In genomic region chr6:36443951-36444428, GRCh38 we compare ENCODE assay signal across 8 cellular contexts. TPM values are rescaled to one million over a fixed set of nuclear protein-coding genes. Genes with fewer than 3 reads are reported as not detected.
A peak's percentile ranks its signal among the peaks of the same experiment; 100 is the strongest.
DNase-seq lines count a peak whose midpoint lies in the region; ATAC-seq and TF ChIP-seq lines count a peak whose summit lies in the region.

No MANE protein-coding gene starts in this region.

- H3K9me3 ChIP-seq in parathyroid adenoma (ENCODE audit: control insufficient read depth, low read length), result no peaks in the 10 kb centered on the region

- H3K36me3 ChIP-seq in parathyroid adenoma (ENCODE audit: control insufficient read depth, insufficient read depth, low read length), result no peaks in the 10 kb centered on the region

- H3K27me3 Mint-ChIP-seq in T-helper 1 cell treated with Interleukin-12 subunit alpha and Interleukin-12 subunit beta and Interleukin-4 antibody, amounts not matched to agents 30 μg/mL and 1 μg/mL, for 36 hours (ENCODE audit: low read depth), result no peaks in the 10 kb centered on the region

- H3K4me1 ChIP-seq in parathyroid adenoma, result peaks cover 20% of the 10 kb centered on the region

- H3K36me3 Mint-ChIP-seq in T-helper 1 cell treated with Interleukin-12 subunit alpha and Interleukin-12 subunit beta and Interleukin-4 antibody, amounts not matched to agents 30 μg/mL and 1 μg/mL, for 36 hours (ENCODE audit: low read depth), result peaks cover 22% of the 10 kb centered on the region

- no peak overlapping the region for H3K9ac ChIP-seq in parathyroid adenoma

- ATAC-seq in HG03354 (IDR thresholded peaks at IDR 0.05; ENCODE audit: poor library complexity, severe bottlenecking, unreplicated experiment), result no peak
- ATAC-seq in omental fat pad (ENCODE audit: low FRiP score), result no peak

- DNase-seq in D341Med (ENCODE audit: low spot score) (peak; percentile 49), HL-60 (ENCODE audit: low read depth in 1 of 2, low spot score in 1 of 2) (peak in 1 of 2 experiments; percentile 10), fibroblast of peridontal ligament (ENCODE audit: extremely low read depth) (peak; percentile 27), GM10266 (ENCODE audit: extremely low spot score) (no peak), omental fat pad (ENCODE audit: low spot score) (no peak)

- peak overlapping the region; percentile 89 for H3K4me3 Mint-ChIP-seq in T-helper 1 cell treated with Interleukin-12 subunit alpha and Interleukin-12 subunit beta and Interleukin-4 antibody, amounts not matched to agents 30 μg/mL and 1 μg/mL, for 36 hours

- TF ChIP-seq CTCF in HL-60 (IDR thresholded peaks at IDR 0.05; ENCODE audit: insufficient read depth, low read length) (no peak), parathyroid adenoma (IDR thresholded peaks at IDR 0.05) (peak; percentile 27), GM10266 (IDR thresholded peaks at IDR 0.05; ENCODE audit: control insufficient read depth, insufficient read depth, low read depth, missing control alignments) (no peak), omental fat pad (IDR thresholded peaks at IDR 0.05) (no peak)

- peak overlapping the region; percentile 94 for H2AFZ ChIP-seq in parathyroid adenoma

- peaks cover 4% of the 10 kb centered on the region for H3K9me3 Mint-ChIP-seq in T-helper 1 cell treated with Interleukin-12 subunit alpha and Interleukin-12 subunit beta and Interleukin-4 antibody, amounts not matched to agents 30 μg/mL and 1 μg/mL, for 36 hours

- H3K4me3 ChIP-seq in HL-60 (replicated peaks; ENCODE audit: insufficient read depth, low read length) (peak overlapping the region; percentile 68), parathyroid adenoma (ENCODE audit: low read depth, low read length) (peak overlapping the region; percentile 88)

- H3K79me2 ChIP-seq in parathyroid adenoma, result peaks cover 22% of the 10 kb centered on the region

- peak overlapping the region; percentile 93 for H3K27ac Mint-ChIP-seq in T-helper 1 cell treated with Interleukin-12 subunit alpha and Interleukin-12 subunit beta and Interleukin-4 antibody, amounts not matched to agents 30 μg/mL and 1 μg/mL, for 36 hours

- H3K27me3 ChIP-seq in HL-60 (ENCODE audit: insufficient read depth, poor library complexity, severe bottlenecking) (no peaks in the 10 kb centered on the region), parathyroid adenoma (ENCODE audit: control insufficient read depth, insufficient read depth, low read length) (no peaks in the 10 kb centered on the region)

- H3K4me1 Mint-ChIP-seq in T-helper 1 cell treated with Interleukin-12 subunit alpha and Interleukin-12 subunit beta and Interleukin-4 antibody, amounts not matched to agents 30 μg/mL and 1 μg/mL, for 36 hours (ENCODE audit: low read depth), result peaks cover 28% of the 10 kb centered on the region

- peak overlapping the region; percentile 95 for H3K4me2 ChIP-seq in parathyroid adenoma (ENCODE audit: low read length)

- H3K27ac ChIP-seq in HL-60 (replicated peaks) (peak overlapping the region; percentile 94), parathyroid adenoma (peak overlapping the region; percentile 92)

RNA-seq across cellular contexts. Expression of gene KCTD20, which starts 1.2 kb away (rescaled TPM):
- 100 to 1,000 TPM in 1 of 4 donors, 10 to 100 TPM in 3; 80.9 to 117 (median 89.4) TPM for total RNA-seq in omental fat pad

RNA-seq across cellular contexts. Expression of gene PXT1, which starts 1.3 kb away (rescaled TPM):
- not detected for total RNA-seq in omental fat pad

RNA-seq across cellular contexts. Expression of gene ETV7, which starts 56.5 kb away (rescaled TPM):
- total RNA-seq in omental fat pad, result 1 to 10 TPM in 3 of 4 donors, under 1 TPM in 1; 0.56 to 5.9 (median 2.8) TPM

Comparison
In these comparisons a context has a peak if more than half of its experiments do, and no peak if none do; other contexts are left out.
1. DNase-seq: peak in D341Med (single experiment) and fibroblast of peridontal ligament (single experiment); none in GM10266 (single experiment) and omental fat pad (single experiment).